ENCODE assay signal across 16 cellular contexts in the genomic region with DNA sequence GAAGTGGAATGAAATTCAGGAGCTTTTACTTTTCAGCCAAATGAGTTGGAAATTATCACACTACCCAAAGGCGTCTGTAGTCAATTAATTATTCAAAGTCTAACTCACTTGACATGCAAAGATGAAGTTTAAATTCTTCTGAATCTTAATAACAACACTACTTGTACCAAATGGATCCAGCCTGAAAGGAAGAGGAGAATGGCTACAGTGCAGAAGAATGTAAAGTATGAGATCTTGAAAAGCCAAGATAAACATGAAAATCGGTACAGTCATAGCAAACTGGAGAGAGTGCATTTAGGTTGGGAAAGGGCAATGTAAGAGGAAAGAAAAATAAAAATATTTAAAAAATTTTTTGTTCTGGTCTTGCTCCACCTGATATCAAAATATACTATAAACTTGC.
DNase-seq lines count a peak whose midpoint lies in the region; ATAC-seq, FAIRE-seq and TF ChIP-seq lines count a peak whose summit lies in the region.
"Had no signal": no experiment of that assay in that cellular context is flagged by ENCODE, and none has a peak within 500 bp of the region (broad histone marks: within the 10 kb centered on the region; RNA-seq: fewer than 3 reads in every experiment).

No MANE protein-coding gene starts in this region.

- DNase-seq in HS-27A (ENCODE audit: low read depth) (peak; percentile 53), K562 (ENCODE audit: extremely low read depth in 1 of 4, low spot score in 3 of 4) (no peak), hepatic stellate cell (ENCODE audit: low spot score) (peak; percentile 17), tibial artery (no peak), heart right ventricle (no peak), HuH-7.5 (ENCODE audit: low spot score) (no peak)
- no peak for DNase-seq in activated effector memory CD4-positive, alpha-beta T cell treated with Interleukin-2 at 50 U/mL for 16 hours
- DNase-seq: activated CD4-positive, alpha-beta T cell treated with anti-CD3 and anti-CD28 coated beads, Interleukin-2, amount 10 ng/mL, durations not matched to agents 24 days and 14 days; activated T-cell treated with anti-CD3 and anti-CD28 coated beads, Interleukin-2, amount 50 U/mL, for 48 hours; NCI-H1930; NCI-H82; ovary; stimulated activated CD4-positive, alpha-beta T cell treated with anti-CD3 and anti-CD28 coated beads, Interleukin-12 subunit alpha, Interleukin-12 subunit beta, amount 100 ng/mL, for 4 hours; testis had no signal

- no peaks in the 10 kb centered on the region for H3K9me1 ChIP-seq in K562 (ENCODE audit: control insufficient read depth, insufficient read depth, low read length)

- POLR2A ChIA-PET in K562 (lab: Yijun Ruan, JAX): no interaction called here

- intact Hi-C loops in K562 (cut with micrococcal nuclease): no loop called here
- intact Hi-C loops in tibial artery (cut with DNase I; ENCODE audit: low total_unique reads): no loop called here
- intact Hi-C loops in heart right ventricle (cut with DNase I): no loop called here

- H3K9ac ChIP-seq in K562 (ENCODE audit: insufficient read depth in 1 of 2, low read depth in 2 of 2, low read length in 2 of 2): no peak overlapping the region

- TF ChIP-seq CTCF in K562 (IDR thresholded peaks at IDR 0.05 in 2 of 3, conservative IDR thresholded peaks at IDR 0.05 in 1 of 3; ENCODE audit: insufficient read depth in 2 of 3, low read depth in 1 of 3, low read length in 3 of 3): no peak
- no peak for TF ChIP-seq CTCF in tibial artery (IDR thresholded peaks at IDR 0.05)
- no peak for TF ChIP-seq CTCF in heart right ventricle (IDR thresholded peaks at IDR 0.05)

- no peak for FAIRE-seq in K562 (lab: Jason Lieb, UNC)
- FAIRE-seq: GM12878 had no signal

- peaks cover 34% of the 10 kb centered on the region for H3K4me1 ChIP-seq in ACC112 (ENCODE audit: control insufficient read depth, insufficient read depth, low read length, unreplicated experiment)
- H3K4me1 ChIP-seq in K562 (replicated peaks in 1 of 2; ENCODE audit: control insufficient read depth in 2 of 2, insufficient read depth in 2 of 2, low read length in 2 of 2): peaks cover 0 to 9% of the 10 kb centered on the region in 2 experiments; a peak in 2 of 5 replicates
- peaks cover 0 to 10% (median 0%) of the 10 kb centered on the region in 4 donors for H3K4me1 ChIP-seq in tibial artery
- no peaks in the 10 kb centered on the region for H3K4me1 ChIP-seq in heart right ventricle
- H3K4me1 ChIP-seq: testis had no signal

- no peak overlapping the region for H3K4me2 ChIP-seq in K562 (ENCODE audit: insufficient read depth, low read length)

- H3K27me3 ChIP-seq in ACC112 (ENCODE audit: insufficient read depth, low read length) (no peaks in the 10 kb centered on the region), K562 (ENCODE audit: control insufficient read depth in 2 of 2, insufficient read depth in 2 of 2, low read length in 2 of 2) (no peaks in the 10 kb centered on the region), tibial artery (no peaks in the 10 kb centered on the region), heart right ventricle (no peaks in the 10 kb centered on the region)
- H3K27me3 ChIP-seq: ovary, testis had no signal

- peak overlapping the region; percentile 54; the same call in 1 of the 2 replicates for H3K4me3 ChIP-seq in ACC112 (ENCODE audit: low read depth, low read length)
- no peak overlapping the region for H3K4me3 ChIP-seq in K562
- no peak overlapping the region for H3K4me3 ChIP-seq in tibial artery
- no peak overlapping the region for H3K4me3 ChIP-seq in heart right ventricle
- H3K4me3 ChIP-seq: GM12878, ovary, testis had no signal

- H4K20me1 ChIP-seq in K562 (replicated peaks; ENCODE audit: control insufficient read depth, insufficient read depth, low read length): no peaks in the 10 kb centered on the region

- H2AFZ ChIP-seq in ACC112 (ENCODE audit: low read length, unreplicated experiment) (no peak overlapping the region), K562 (ENCODE audit: low read depth, low read length) (peak overlapping the region; percentile 34; the same call in 1 of the 2 replicates)

- H3K79me2 ChIP-seq in ACC112 (ENCODE audit: control insufficient read depth, insufficient read depth, low read length, unreplicated experiment) (no peaks in the 10 kb centered on the region), K562 (ENCODE audit: control insufficient read depth, insufficient read depth, low read length) (no peaks in the 10 kb centered on the region)

- no peak for TF ChIP-seq EP300 in K562 (IDR thresholded peaks at IDR 0.05; ENCODE audit: low read length)

- no peaks in the 10 kb centered on the region for H3K36me3 ChIP-seq in ACC112 (ENCODE audit: insufficient read depth, low read length)
- H3K36me3 ChIP-seq in K562 (ENCODE audit: control insufficient read depth, insufficient read depth, low read length): no peaks in the 10 kb centered on the region
- H3K36me3 ChIP-seq in tibial artery: no peaks in the 10 kb centered on the region
- H3K36me3 ChIP-seq in heart right ventricle: no peaks in the 10 kb centered on the region
- H3K36me3 ChIP-seq: ovary had no signal

- 47% methylated on average over 2 of the region's 2 CpGs for WGBS in K562 (ENCODE audit: insufficient coverage, low coverage, missing lambda C conversion rate)
- WGBS in heart right ventricle, 2 donors: 38 to 48% methylated on average over 2 of the region's 2 CpGs

- CTCF ChIA-PET in K562 (lab: Yijun Ruan, JAX; ENCODE audit: low intra/inter-chr PET ratio): no interaction called here

- TF ChIP-seq RAD21 in K562 (CRISPR knock-in tag; conservative IDR thresholded peaks at IDR 0.05 in 1 of 2, IDR thresholded peaks at IDR 0.05 in 1 of 2): no peak

- TF ChIP-seq POLR2A in K562 (conservative IDR thresholded peaks at IDR 0.05): no peak

- H3K9me3 ChIP-seq in K562 (replicated peaks; ENCODE audit: control insufficient read depth, insufficient read depth, low read depth, low read length): 0 out of 2 replicates have a peak, but pooled peaks cover 2% of the 10 kb centered on the region
- no peaks in the 10 kb centered on the region for H3K9me3 ChIP-seq in tibial artery
- H3K9me3 ChIP-seq in heart right ventricle: no peaks in the 10 kb centered on the region
- H3K9me3 ChIP-seq: ovary, testis had no signal

- ATAC-seq in K562: no peak
- no peak for ATAC-seq in heart right ventricle
- ATAC-seq: GM12878 had no signal

- in situ Hi-C loops in K562 (cut with MboI): no loop called here

- peak overlapping the region; percentile 76 for H3K27ac ChIP-seq in ACC112 (ENCODE audit: low read depth, low read length)
- no peak overlapping the region for H3K27ac ChIP-seq in K562 (ENCODE audit: extremely low read depth, low read depth, low read length)
- H3K27ac ChIP-seq in tibial artery: no peak overlapping the region
- H3K27ac ChIP-seq in heart right ventricle: no peak overlapping the region
- H3K27ac ChIP-seq: ovary, testis had no signal

- BruUV-seq in K562 (replicated peaks; lab: Mats Ljungman, UMichigan): no TSS peak

TF ChIP-seq in K562, 482 proteins besides CTCF, POLR2A, EP300 and RAD21:
- TF ChIP-seq, protein P1, sequence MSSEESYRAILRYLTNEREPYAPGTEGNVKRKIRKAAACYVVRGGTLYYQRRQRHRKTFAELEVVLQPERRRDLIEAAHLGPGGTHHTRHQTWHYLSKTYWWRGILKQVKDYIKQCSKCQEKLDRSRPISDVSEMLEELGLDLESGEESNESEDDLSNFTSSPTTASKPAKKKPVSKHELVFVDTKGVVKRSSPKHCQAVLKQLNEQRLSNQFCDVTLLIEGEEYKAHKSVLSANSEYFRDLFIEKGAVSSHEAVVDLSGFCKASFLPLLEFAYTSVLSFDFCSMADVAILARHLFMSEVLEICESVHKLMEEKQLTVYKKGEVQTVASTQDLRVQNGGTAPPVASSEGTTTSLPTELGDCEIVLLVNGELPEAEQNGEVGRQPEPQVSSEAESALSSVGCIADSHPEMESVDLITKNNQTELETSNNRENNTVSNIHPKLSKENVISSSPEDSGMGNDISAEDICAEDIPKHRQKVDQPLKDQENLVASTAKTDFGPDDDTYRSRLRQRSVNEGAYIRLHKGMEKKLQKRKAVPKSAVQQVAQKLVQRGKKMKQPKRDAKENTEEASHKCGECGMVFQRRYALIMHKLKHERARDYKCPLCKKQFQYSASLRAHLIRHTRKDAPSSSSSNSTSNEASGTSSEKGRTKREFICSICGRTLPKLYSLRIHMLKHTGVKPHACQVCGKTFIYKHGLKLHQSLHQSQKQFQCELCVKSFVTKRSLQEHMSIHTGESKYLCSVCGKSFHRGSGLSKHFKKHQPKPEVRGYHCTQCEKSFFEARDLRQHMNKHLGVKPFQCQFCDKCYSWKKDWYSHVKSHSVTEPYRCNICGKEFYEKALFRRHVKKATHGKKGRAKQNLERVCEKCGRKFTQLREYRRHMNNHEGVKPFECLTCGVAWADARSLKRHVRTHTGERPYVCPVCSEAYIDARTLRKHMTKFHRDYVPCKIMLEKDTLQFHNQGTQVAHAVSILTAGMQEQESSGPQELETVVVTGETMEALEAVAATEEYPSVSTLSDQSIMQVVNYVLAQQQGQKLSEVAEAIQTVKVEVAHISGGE (CRISPR knock-in tag; IDR thresholded peaks at IDR 0.05): no peak
- no peak for TF ChIP-seq SLC30A9 (CRISPR knock-in tag; IDR thresholded peaks at IDR 0.05)
- TF ChIP-seq PRMT5 (CRISPR knock-in tag; IDR thresholded peaks at IDR 0.05): no peak
- TF ChIP-seq, protein P2, sequence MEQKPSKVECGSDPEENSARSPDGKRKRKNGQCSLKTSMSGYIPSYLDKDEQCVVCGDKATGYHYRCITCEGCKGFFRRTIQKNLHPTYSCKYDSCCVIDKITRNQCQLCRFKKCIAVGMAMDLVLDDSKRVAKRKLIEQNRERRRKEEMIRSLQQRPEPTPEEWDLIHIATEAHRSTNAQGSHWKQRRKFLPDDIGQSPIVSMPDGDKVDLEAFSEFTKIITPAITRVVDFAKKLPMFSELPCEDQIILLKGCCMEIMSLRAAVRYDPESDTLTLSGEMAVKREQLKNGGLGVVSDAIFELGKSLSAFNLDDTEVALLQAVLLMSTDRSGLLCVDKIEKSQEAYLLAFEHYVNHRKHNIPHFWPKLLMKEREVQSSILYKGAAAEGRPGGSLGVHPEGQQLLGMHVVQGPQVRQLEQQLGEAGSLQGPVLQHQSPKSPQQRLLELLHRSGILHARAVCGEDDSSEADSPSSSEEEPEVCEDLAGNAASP (IDR thresholded peaks at IDR 0.05): no peak
- TF ChIP-seq TFAM (CRISPR knock-in tag; conservative IDR thresholded peaks at IDR 0.05): no peak
- no peak for TF ChIP-seq GATAD2A (IDR thresholded peaks at IDR 0.05)
- no peak for TF ChIP-seq CEBPB (tag; IDR thresholded peaks at IDR 0.05)
- no peak for TF ChIP-seq ZNF274 (IDR thresholded peaks at IDR 0.05; ENCODE audit: borderline replicate concordance, low read depth, low read length)
- no peak for TF ChIP-seq ETV1 (tag; conservative IDR thresholded peaks at IDR 0.05; ENCODE audit: low read depth)

Comparison
In these comparisons a context has a peak if more than half of its experiments do, and no peak if none do; other contexts are left out.
1. DNase-seq: peak in HS-27A (single experiment) and hepatic stellate cell (single experiment); none in K562 (0 of 4), tibial artery (0 of 2), heart right ventricle (0 of 2), activated effector memory CD4-positive, alpha-beta T cell treated with Interleukin-2 at 50 U/mL for 16 hours (single experiment) and HuH-7.5 (single experiment).